Comparison of ENCODE assay signal across 27 cellular contexts in the genomic region with DNA sequence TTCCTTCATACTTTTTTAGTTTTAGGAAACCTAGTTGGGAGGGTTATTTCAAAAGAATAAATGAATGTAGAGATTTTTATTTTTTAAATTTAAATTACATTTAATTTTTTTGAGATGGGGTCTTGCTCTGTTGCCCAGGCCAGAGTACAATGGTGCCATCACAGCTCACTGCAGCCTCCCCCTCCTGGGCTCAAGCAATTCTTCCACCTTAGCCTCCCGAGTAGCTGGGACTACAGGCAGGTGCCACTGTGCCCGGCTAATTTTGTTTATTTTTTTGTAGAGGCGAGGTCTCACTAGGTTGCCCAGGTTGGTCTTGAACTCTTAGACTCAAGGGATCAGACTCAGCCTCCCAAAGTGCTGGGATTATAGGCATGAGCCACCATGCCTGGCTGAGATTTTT. TPM values are rescaled to one million over a fixed set of nuclear protein-coding genes. Genes with fewer than 3 reads are reported as not detected.
DNase-seq lines count a peak whose midpoint lies in the region; ATAC-seq and TF ChIP-seq lines count a peak whose summit lies in the region.
"Had no signal": no experiment of that assay in that cellular context is flagged by ENCODE, and none has a peak within 500 bp of the region (broad histone marks: within the 10 kb centered on the region; RNA-seq: fewer than 3 reads in every experiment).

No MANE protein-coding gene starts in this region.

- POLR2A ChIA-PET in WTC11 (lab: Charles Lee): no interaction called here

- 82 to 89% (median 88%) methylated on average over 3 of the region's 3 CpGs for WGBS in psoas muscle, 3 donors

- H3K27ac ChIP-seq in psoas muscle: peak overlapping the region; percentile 9
- H3K27ac ChIP-seq: C4-2B had no signal

- H3K27ac Mint-ChIP-seq in WTC11 (no peak overlapping the region), brain (peak overlapping the region in 3 of 5 experiments; percentile 95 to 99 (median 97)), mesothelial cell of epicardium (peak overlapping the region; percentile 98), type B pancreatic cell (no peak overlapping the region), endothelial cell (ENCODE audit: unreplicated experiment) (no peak overlapping the region)
- H3K27ac Mint-ChIP-seq: CD8-positive, alpha-beta T cell; GM23338; HFFc6 had no signal

- H3K4me1 ChIP-seq in psoas muscle: peaks cover 33% of the 10 kb centered on the region

- TF ChIP-seq CTCF in WTC11 (IDR thresholded peaks at IDR 0.05) (no peak), brain (conservative IDR thresholded peaks at IDR 0.05) (no peak), mesothelial cell of epicardium (IDR thresholded peaks at IDR 0.05; ENCODE audit: unreplicated experiment) (no peak), psoas muscle (IDR thresholded peaks at IDR 0.05) (no peak), type B pancreatic cell (conservative IDR thresholded peaks at IDR 0.05) (no peak), endothelial cell (IDR thresholded peaks at IDR 0.05; ENCODE audit: unreplicated experiment) (no peak)

- H3K36me3 ChIP-seq in psoas muscle (ENCODE audit: insufficient read depth in 1 of 2, low read depth in 1 of 2): no peaks in the 10 kb centered on the region
- H3K36me3 ChIP-seq: MG63 had no signal

- H3K4me3 Mint-ChIP-seq in WTC11 (no peak overlapping the region), brain (no peak overlapping the region), mesothelial cell of epicardium (no peak overlapping the region), type B pancreatic cell (no peak overlapping the region), endothelial cell (ENCODE audit: unreplicated experiment) (no peak overlapping the region)
- H3K4me3 Mint-ChIP-seq: CD8-positive, alpha-beta T cell; GM23338; H9; HFFc6 had no signal

- H3K4me3 ChIP-seq in psoas muscle: no peak overlapping the region
- H3K4me3 ChIP-seq: GM12878, GM23338, MG63 had no signal

- H3K27me3 ChIP-seq in psoas muscle (ENCODE audit: insufficient read depth in 3 of 3, low read length in 2 of 3): no peaks in the 10 kb centered on the region
- H3K27me3 ChIP-seq: MG63 had no signal

- no peaks in the 10 kb centered on the region for H3K9me3 ChIP-seq in psoas muscle
- H3K9me3 ChIP-seq: MG63 had no signal

- peaks cover 56% of the 10 kb centered on the region for H3K4me1 Mint-ChIP-seq in WTC11
- H3K4me1 Mint-ChIP-seq in brain: peaks cover 71% of the 10 kb centered on the region
- H3K4me1 Mint-ChIP-seq in mesothelial cell of epicardium: peaks cover 77% of the 10 kb centered on the region
- peaks cover 73% of the 10 kb centered on the region for H3K4me1 Mint-ChIP-seq in type B pancreatic cell (ENCODE audit: unreplicated experiment)
- H3K4me1 Mint-ChIP-seq in endothelial cell (ENCODE audit: unreplicated experiment): peaks cover 10% of the 10 kb centered on the region

- intact Hi-C loops in psoas muscle (cut with DNase I): no loop called here

- ATAC-seq in WTC11 (no peak), psoas muscle (no peak), GM18861 (IDR thresholded peaks at IDR 0.05; ENCODE audit: unreplicated experiment) (no peak)
- ATAC-seq: CD8-positive, alpha-beta T cell; GM12878; GM23338 had no signal

- DNase-seq in WTC11 (ENCODE audit: low spot score) (no peak), mesothelial cell of epicardium (ENCODE audit: low spot score in 2 of 2, unreplicated experiment in 2 of 2) (no peak), psoas muscle (no peak), type B pancreatic cell (ENCODE audit: extremely low spot score, unreplicated experiment) (no peak), endothelial cell (ENCODE audit: low spot score) (no peak)
- no peak for DNase-seq in activated CD4-positive, alpha-beta T cell treated with anti-CD3 and anti-CD28 coated beads for 1 hour
- DNase-seq: CD8-positive, alpha-beta T cell; DMS 273 treated with DMSO at 0.1 percent for 48 hours; DMS79; EL; GDM1; H9; HFFc6; IMR-90; KG1; MG63; NCI-H1105 treated with DMSO at 0.1 percent for 48 hours; NCI-H146; NCI-H1930; NCI-H2107; NCI-H446 treated with DMSO at 0.1 percent for 48 hours; NCI-H526 had no signal

- H3K36me3 Mint-ChIP-seq in WTC11 (no peaks in the 10 kb centered on the region), brain (no peaks in the 10 kb centered on the region), mesothelial cell of epicardium (no peaks in the 10 kb centered on the region), type B pancreatic cell (no peaks in the 10 kb centered on the region), endothelial cell (ENCODE audit: low read depth, unreplicated experiment) (no peaks in the 10 kb centered on the region)
- H3K36me3 Mint-ChIP-seq: CD8-positive, alpha-beta T cell had no signal

- CTCF ChIA-PET in WTC11 (lab: Charles Lee): interaction anchor here (1.0 to 3.3 kb wide), 3 partner anchors 33 to 238 kb away, joined by 4 to 22 read pairs (median 5); partner anchors contain the start of gene ZNRF3

- H3K27me3 Mint-ChIP-seq in WTC11 (ENCODE audit: low read depth) (no peaks in the 10 kb centered on the region), brain (no peaks in the 10 kb centered on the region), mesothelial cell of epicardium (ENCODE audit: low read depth) (no peaks in the 10 kb centered on the region), type B pancreatic cell (no peaks in the 10 kb centered on the region), endothelial cell (ENCODE audit: unreplicated experiment) (no peaks in the 10 kb centered on the region)

- no peaks in the 10 kb centered on the region for H3K9me3 Mint-ChIP-seq in WTC11
- no peaks in the 10 kb centered on the region for H3K9me3 Mint-ChIP-seq in brain
- no peaks in the 10 kb centered on the region for H3K9me3 Mint-ChIP-seq in mesothelial cell of epicardium
- no peaks in the 10 kb centered on the region for H3K9me3 Mint-ChIP-seq in type B pancreatic cell
- no peaks in the 10 kb centered on the region for H3K9me3 Mint-ChIP-seq in endothelial cell (ENCODE audit: unreplicated experiment)
- H3K9me3 Mint-ChIP-seq: CD8-positive, alpha-beta T cell; GM23338; H9; HFFc6 had no signal

TF ChIP-seq in WTC11, 78 proteins besides CTCF, POLR2A, EP300 and RAD21:
- TF ChIP-seq ZNF121 (CRISPR knock-in tag; IDR thresholded peaks at IDR 0.05) (peak; percentile 68; the same call in 1 of the 2 replicates), NFATC4 (CRISPR knock-in tag; IDR thresholded peaks at IDR 0.05) (no peak)

RNA-seq across cellular contexts. Expression of gene ZNRF3, which starts 32.6 kb away (rescaled TPM):
- total RNA-seq in WTC11 (2021) (20.6 to 25.4 TPM (median 21.6 TPM) in 3 replicates), mesothelial cell of epicardium (35.9 to 37.3 TPM (median 36.4 TPM) in 3 replicates), psoas muscle (1 to 10 TPM; 4.9 to 8.5 (median 7.4) TPM), type B pancreatic cell (ENCODE audit: low replicate concordance) (17.9 and 23.1 TPM in 2 replicates), endothelial cell (ENCODE audit: unreplicated experiment) (3.3 TPM)
- polyA plus RNA-seq in brain (ENCODE audit: insufficient read depth, low read depth, low replicate concordance) (10.9 TPM), psoas muscle (1 to 10 TPM; 2.2 to 4.8 (median 2.4) TPM)

Comparison
In these comparisons a context has a peak if more than half of its experiments do, and no peak if none do; other contexts are left out.
1. H3K27ac Mint-ChIP-seq: peak in brain (3 of 5) and mesothelial cell of epicardium (single experiment); none in WTC11 (single experiment), type B pancreatic cell (single experiment) and endothelial cell (single experiment).